Comparison of ENCODE assay signal across 27 cellular contexts in genomic region chr13:94335786-94336357, GRCh38.
DNase-seq lines count a peak whose midpoint lies in the region; ATAC-seq, FAIRE-seq and TF ChIP-seq lines count a peak whose summit lies in the region.
"Had no signal": no experiment of that assay in that cellular context is flagged by ENCODE, and none has a peak within 500 bp of the region (broad histone marks: within the 10 kb centered on the region; RNA-seq: fewer than 3 reads in every experiment).

No MANE protein-coding gene starts in this region.

- H3K4me1 ChIP-seq in IMR-90 (ENCODE audit: control insufficient read depth, insufficient read depth, low read length) (peaks cover 7% of the 10 kb centered on the region; the same call in 1 of the 2 replicates), endothelial cell of umbilical vein (ENCODE audit: control insufficient read depth, extremely low read depth, insufficient read depth, low read length) (no peaks in the 10 kb centered on the region)
- H3K4me1 ChIP-seq: colonic mucosa, pancreas, thyroid gland had no signal

- no peaks in the 10 kb centered on the region for H3K27me3 Mint-ChIP-seq in nephron (ENCODE audit: low read depth)
- H3K27me3 Mint-ChIP-seq in Calu3 (ENCODE audit: unreplicated experiment): no peaks in the 10 kb centered on the region
- H3K27me3 Mint-ChIP-seq: brain had no signal

- H4K20me1 ChIP-seq in IMR-90 (ENCODE audit: insufficient read depth, low read length) (no peaks in the 10 kb centered on the region), endothelial cell of umbilical vein (replicated peaks; ENCODE audit: control insufficient read depth, extremely low read depth, insufficient read depth, low read length) (no peaks in the 10 kb centered on the region)

- H3K4me2 ChIP-seq in IMR-90 (ENCODE audit: low read depth, low read length) (no peak overlapping the region), endothelial cell of umbilical vein (ENCODE audit: insufficient read depth, low read length) (no peak overlapping the region)

- TF ChIP-seq CTCF in IMR-90 (conservative IDR thresholded peaks at IDR 0.05; ENCODE audit: low read depth, low read length) (no peak), endothelial cell of umbilical vein (IDR thresholded peaks at IDR 0.05; ENCODE audit: extremely low read depth in 1 of 2, insufficient read depth in 1 of 2, low read depth in 1 of 2, low read length in 2 of 2) (no peak), nephron (IDR thresholded peaks at IDR 0.05; ENCODE audit: unreplicated experiment in 3 of 3) (no peak), Calu3 (IDR thresholded peaks at IDR 0.05; ENCODE audit: unreplicated experiment) (no peak)

- H3K56ac ChIP-seq in IMR-90 (ENCODE audit: extremely low read depth, insufficient read depth, low read length): no peak overlapping the region

- POLR2A ChIA-PET in IMR-90 (lab: Charles Lee; ENCODE audit: unreplicated experiment): no interaction called here
- POLR2A ChIA-PET in endothelial cell of umbilical vein (lab: Charles Lee): no interaction called here

- no peaks in the 10 kb centered on the region for H3K79me1 ChIP-seq in IMR-90 (ENCODE audit: low read depth in 1 of 2, low read length in 2 of 2)

- H2BK120ac ChIP-seq in IMR-90 (ENCODE audit: low read depth, low read length): no peak overlapping the region

- TF ChIP-seq POLR2A in IMR-90 (IDR thresholded peaks at IDR 0.05; ENCODE audit: low read depth, low read length) (no peak), endothelial cell of umbilical vein (IDR thresholded peaks at IDR 0.05; ENCODE audit: low read depth, low read length) (no peak)

- H3K23ac ChIP-seq in IMR-90 (ENCODE audit: low read depth, low read length): no peak overlapping the region

- no peak overlapping the region for H3K9ac ChIP-seq in IMR-90 (ENCODE audit: low read depth, low read length)
- H3K9ac ChIP-seq in endothelial cell of umbilical vein (replicated peaks; ENCODE audit: extremely low read depth, insufficient read depth, low read length): no peak overlapping the region

- intact Hi-C loops in IMR-90 (cut with micrococcal nuclease) (loop anchor here (10.0 kb wide), 1 partner anchor 131 kb away; no protein-coding TSS in a partner anchor), endothelial cell of umbilical vein (cut with micrococcal nuclease) (no loop called here), Calu3 (cut with micrococcal nuclease; ENCODE audit: unreplicated experiment) (no loop called here)

- H3K79me2 ChIP-seq in endothelial cell of umbilical vein (ENCODE audit: control insufficient read depth, insufficient read depth, low read length): no peaks in the 10 kb centered on the region

- H2AK5ac ChIP-seq in IMR-90 (ENCODE audit: low read depth, low read length): no peak overlapping the region

- H3K27ac ChIP-seq in IMR-90 (ENCODE audit: insufficient read depth, low read length) (no peak overlapping the region), endothelial cell of umbilical vein (ENCODE audit: insufficient read depth, low read depth, low read length) (no peak overlapping the region)
- H3K27ac ChIP-seq: colonic mucosa, heart right ventricle, pancreas, thyroid gland had no signal

- DNase-seq in IMR-90 (peak; percentile 28), NCI-H69 (lab: John Stamatoyannopoulos, UW) (peak; percentile 62), endothelial cell of umbilical vein (ENCODE audit: low read depth, low spot score) (peak; percentile 10), NCI-H1694 (lab: John Stamatoyannopoulos, UW) (no peak), Calu3 (no peak)
- DNase-seq: activated CD4-positive, alpha-beta T cell treated with anti-CD3 and anti-CD28 coated beads for 4 hours; activated CD8-positive, alpha-beta memory T cell treated with anti-CD3 and anti-CD28 coated beads for 24 hours; activated gamma-delta T cell treated with Interleukin-2 at 50 U/mL for 16 hours; activated T-cell treated with anti-CD3 and anti-CD28 coated beads, Interleukin-2, amount 50 U/mL, for 24 hours; colonic mucosa; endodermal cell; H7; heart right ventricle; Kasumi-1; natural killer cell; NCI-H1417; NCI-H2081 treated with DMSO at 0.1 percent for 48 hours; NCI-H510A; pancreas; right cardiac atrium; thyroid gland had no signal

- no peaks in the 10 kb centered on the region for H3K9me3 Mint-ChIP-seq in nephron
- H3K9me3 Mint-ChIP-seq in Calu3 (ENCODE audit: low read depth, unreplicated experiment): no peaks in the 10 kb centered on the region
- H3K9me3 Mint-ChIP-seq: activated T-cell treated with anti-CD3 and anti-CD28 coated beads, Interleukin-2, amount 50 U/mL, for 24 hours; endodermal cell; natural killer cell; stimulated activated naive CD8-positive, alpha-beta T cell treated with anti-CD3 and anti-CD28 coated beads, Interleukin-15, Interleukin-2, amounts not matched to agents 100 ng/mL and 50 ng/mL, for 24 hours had no signal

- no peak overlapping the region for H4K5ac ChIP-seq in IMR-90 (ENCODE audit: low read depth, low read length)

- H3K4me3 ChIP-seq in IMR-90 (ENCODE audit: insufficient read depth, low read depth, low read length) (no peak overlapping the region), endothelial cell of umbilical vein (replicated peaks in 1 of 3; ENCODE audit: insufficient read depth in 1 of 3, low read depth in 1 of 3, low read length in 3 of 3) (no peak overlapping the region)
- H3K4me3 ChIP-seq: colonic mucosa, heart right ventricle, pancreas, thyroid gland had no signal

- H3K18ac ChIP-seq in IMR-90 (ENCODE audit: low read depth, low read length): no peak overlapping the region

- H4K8ac ChIP-seq in IMR-90 (ENCODE audit: low read depth in 2 of 2, low read length in 2 of 2): no peak overlapping the region

- H3K4ac ChIP-seq in IMR-90 (ENCODE audit: low read depth, low read length): no peak overlapping the region

- H3K9me3 ChIP-seq in IMR-90 (ENCODE audit: control insufficient read depth, insufficient read depth, low read length): no peaks in the 10 kb centered on the region
- no peaks in the 10 kb centered on the region for H3K9me3 ChIP-seq in endothelial cell of umbilical vein (replicated peaks; ENCODE audit: control insufficient read depth, insufficient read depth, low read length)
- H3K9me3 ChIP-seq: colonic mucosa, heart right ventricle, pancreas, thyroid gland had no signal

- H3K4me1 Mint-ChIP-seq in nephron (peaks cover 41% of the 10 kb centered on the region), Calu3 (ENCODE audit: low read depth, unreplicated experiment) (no peaks in the 10 kb centered on the region)
- H3K4me1 Mint-ChIP-seq: CD14-positive monocyte had no signal

- no peaks in the 10 kb centered on the region for H3K36me3 Mint-ChIP-seq in nephron (ENCODE audit: low read depth)
- H3K36me3 Mint-ChIP-seq in Calu3 (ENCODE audit: insufficient read depth, unreplicated experiment): no peaks in the 10 kb centered on the region
- H3K36me3 Mint-ChIP-seq: brain, CD14-positive monocyte, natural killer cell had no signal

- BruUV-seq in IMR-90 (replicated peaks; lab: Mats Ljungman, UMichigan) (no TSS peak), endothelial cell of umbilical vein (replicated peaks; lab: Mats Ljungman, UMichigan) (no TSS peak), Calu3 (replicated peaks; lab: Mats Ljungman, UMichigan) (no TSS peak)

- H2BK20ac ChIP-seq in IMR-90 (ENCODE audit: low read depth, low read length): no peak overlapping the region

- CTCF ChIA-PET in IMR-90 (lab: Yijun Ruan, JAX) (no interaction called here), endothelial cell of umbilical vein (lab: Charles Lee) (interaction anchor here (1.6 kb wide), 1 partner anchor 10 kb away, joined by 3 read pairs; no protein-coding TSS in a partner anchor), Calu3 (lab: Charles Lee) (no interaction called here)

- no peak for TF ChIP-seq RAD21 in IMR-90 (IDR thresholded peaks at IDR 0.05; ENCODE audit: low read length)

- H2AK9ac ChIP-seq in IMR-90 (replicated peaks; ENCODE audit: low read depth, low read length, poor library complexity): no peak overlapping the region

- no peak overlapping the region for H4K91ac ChIP-seq in IMR-90 (ENCODE audit: insufficient read depth, low read depth, low read length)

- dilution Hi-C loops in IMR-90 (cut with HindIII; ENCODE audit: low sequenced_read_pairs, unreplicated experiment) (no loop called here), endothelial cell of umbilical vein (cut with MboI; ENCODE audit: extremely low pct_ligation_motif_present, low sequenced_read_pairs) (no loop called here)

- H3K27ac Mint-ChIP-seq in nephron: peak overlapping the region; percentile 8 to 82 (median 49)
- no peak overlapping the region for H3K27ac Mint-ChIP-seq in Calu3 (ENCODE audit: unreplicated experiment)
- H3K27ac Mint-ChIP-seq: activated T-cell treated with anti-CD3 and anti-CD28 coated beads, Interleukin-2, amount 50 U/mL, for 24 hours; CD14-positive monocyte; endodermal cell; natural killer cell; stimulated activated naive CD8-positive, alpha-beta T cell treated with anti-CD3 and anti-CD28 coated beads, Interleukin-15, Interleukin-2, amounts not matched to agents 100 ng/mL and 50 ng/mL, for 24 hours had no signal

- H3K14ac ChIP-seq in IMR-90 (replicated peaks; ENCODE audit: low read depth, low read length): no peak overlapping the region

- no peak overlapping the region for H3K4me3 Mint-ChIP-seq in nephron
- no peak overlapping the region for H3K4me3 Mint-ChIP-seq in Calu3 (ENCODE audit: low read depth, unreplicated experiment)
- H3K4me3 Mint-ChIP-seq: activated T-cell treated with anti-CD3 and anti-CD28 coated beads, Interleukin-2, amount 50 U/mL, for 24 hours; CD14-positive monocyte; endodermal cell; natural killer cell; stimulated activated naive CD8-positive, alpha-beta T cell treated with anti-CD3 and anti-CD28 coated beads, Interleukin-15, Interleukin-2, amounts not matched to agents 100 ng/mL and 50 ng/mL, for 24 hours had no signal

- 100% methylated on average over 1 of the region's 4 CpGs; no CpG with 5 or more reads in 1 of the 2 experiments for WGBS in IMR-90 (ENCODE audit: extremely low coverage in 2 of 2, insufficient read length in 1 of 2), 2 experiments

- H3K36me3 ChIP-seq in IMR-90 (ENCODE audit: control insufficient read depth, insufficient read depth, low read length) (no peaks in the 10 kb centered on the region), endothelial cell of umbilical vein (ENCODE audit: control insufficient read depth in 2 of 2, extremely low read depth in 1 of 2, insufficient read depth in 2 of 2, low read length in 2 of 2) (no peaks in the 10 kb centered on the region)
- H3K36me3 ChIP-seq: colonic mucosa, heart right ventricle, pancreas, thyroid gland had no signal

- ATAC-seq in IMR-90 (ENCODE audit: low read depth) (no peak), HG02610 (IDR thresholded peaks at IDR 0.05; ENCODE audit: unreplicated experiment) (no peak)
- ATAC-seq: natural killer cell, pancreas, right cardiac atrium had no signal

- H2BK15ac ChIP-seq in IMR-90 (ENCODE audit: low read depth, low read length): no peak overlapping the region

- H2AFZ ChIP-seq in IMR-90 (replicated peaks; ENCODE audit: low read length, poor library complexity) (no peak overlapping the region), endothelial cell of umbilical vein (ENCODE audit: low read depth, low read length) (no peak overlapping the region)

- in situ Hi-C loops in IMR-90 (cut with MboI; ENCODE audit: low sequenced_read_pairs): loop anchor here (25.0 kb wide), 1 partner anchor 1099 kb away; the partner anchor contains the start of gene GPC6

- no peak for FAIRE-seq in endothelial cell of umbilical vein (lab: Jason Lieb, UNC)
- FAIRE-seq: D721Med, pancreas had no signal

- no peak overlapping the region for H2BK5ac ChIP-seq in IMR-90 (ENCODE audit: low read depth, low read length, poor library complexity, severe bottlenecking)

- no peaks in the 10 kb centered on the region for H3K27me3 ChIP-seq in IMR-90 (ENCODE audit: control insufficient read depth, insufficient read depth, low read length)
- peaks cover 0 to 3% of the 10 kb centered on the region in 2 experiments for H3K27me3 ChIP-seq in endothelial cell of umbilical vein (ENCODE audit: control insufficient read depth in 2 of 2, insufficient read depth in 2 of 2, low read length in 2 of 2)
- H3K27me3 ChIP-seq: colonic mucosa, heart right ventricle, pancreas, thyroid gland had no signal

- H3K9me1 ChIP-seq in IMR-90 (ENCODE audit: insufficient read depth, low read length) (0 out of 2 replicates have a peak, but pooled peaks cover 3% of the 10 kb centered on the region), endothelial cell of umbilical vein (replicated peaks; ENCODE audit: control insufficient read depth, extremely low read depth, insufficient read depth, low read length) (no peaks in the 10 kb centered on the region)

Comparison
In these comparisons a context has a peak if more than half of its experiments do, and no peak if none do; other contexts are left out.
1. DNase-seq: peak in IMR-90 (single experiment), NCI-H69 (single experiment) and endothelial cell of umbilical vein (single experiment); none in NCI-H1694 (single experiment) and Calu3 (single experiment).